1 cellular context compared by ENCODE assay signal in genomic region chr22:41725510-41726110, GRCh38.
TF ChIP-seq lines count a peak whose summit lies in the region.

No MANE protein-coding gene starts in this region.

TF ChIP-seq in K562, 482 proteins besides CTCF, POLR2A, EP300 and RAD21 (continued from another document and continues in another):
- TF ChIP-seq ZNF398 (CRISPR knock-in tag; IDR thresholded peaks at IDR 0.05) = no peak
- TF ChIP-seq FOS (IDR thresholded peaks at IDR 0.05; ENCODE audit: extremely low read depth, insufficient read length) = peak; percentile 15
- TF ChIP-seq TCF3 (CRISPR knock-in tag; IDR thresholded peaks at IDR 0.05) = no peak
- no peak for TF ChIP-seq AFF4 (CRISPR knock-in tag; IDR thresholded peaks at IDR 0.05)
- TF ChIP-seq FOXM1 (IDR thresholded peaks at IDR 0.05; ENCODE audit: low read depth) = no peak
- no peak for TF ChIP-seq FOXM1 (CRISPR knock-in tag; IDR thresholded peaks at IDR 0.05; ENCODE audit: low read depth)
- TF ChIP-seq CREM (IDR thresholded peaks at IDR 0.05; ENCODE audit: low read depth) = peak; percentile 21; the same call in 1 of the 2 replicates
- TF ChIP-seq MAFK (IDR thresholded peaks at IDR 0.05; ENCODE audit: low read length) = peak; percentile 62
- TF ChIP-seq ZNF274 (IDR thresholded peaks at IDR 0.05; ENCODE audit: borderline replicate concordance, low read depth, low read length) = no peak
- peak; percentile 43 to 82; a peak in 2 of 4 replicates for TF ChIP-seq UBTF (IDR thresholded peaks at IDR 0.05; ENCODE audit: borderline replicate concordance in 1 of 2, low read depth in 2 of 2, low read length in 2 of 2)
- TF ChIP-seq SMAD4 (CRISPR knock-in tag; conservative IDR thresholded peaks at IDR 0.05) = no peak
- peak; percentile 45; the same call in 1 of the 2 replicates for TF ChIP-seq MAX (CRISPR knock-in tag; IDR thresholded peaks at IDR 0.05)
- no peak for TF ChIP-seq ZNF639 (CRISPR knock-in tag; conservative IDR thresholded peaks at IDR 0.05 in 1 of 2, IDR thresholded peaks at IDR 0.05 in 1 of 2)
- TF ChIP-seq PCBP1 (IDR thresholded peaks at IDR 0.05; ENCODE audit: low read depth, low read length, poor library complexity, severe bottlenecking) = no peak
- TF ChIP-seq ZNF592 (IDR thresholded peaks at IDR 0.05) = peak; percentile 74
- TF ChIP-seq ZNF134 (CRISPR knock-in tag; conservative IDR thresholded peaks at IDR 0.05) = no peak
- no peak for TF ChIP-seq NFIX (CRISPR knock-in tag; IDR thresholded peaks at IDR 0.05; ENCODE audit: low read depth)
- TF ChIP-seq ATF4 (CRISPR knock-in tag; IDR thresholded peaks at IDR 0.05) = no peak
- TF ChIP-seq CCAR2 (IDR thresholded peaks at IDR 0.05; ENCODE audit: low read depth, low read length) = no peak
- TF ChIP-seq SOX6 (IDR thresholded peaks at IDR 0.05) = 0 out of 2 replicates have a peak, but pooled peaks have one; percentile 26
- TF ChIP-seq XRCC4 (IDR thresholded peaks at IDR 0.05; ENCODE audit: extremely low read depth, insufficient read depth, insufficient read length) = no peak
- peak; percentile 91 for TF ChIP-seq FOSL1 (tag; conservative IDR thresholded peaks at IDR 0.05)
- TF ChIP-seq SMARCB1 (IDR thresholded peaks at IDR 0.05; ENCODE audit: insufficient read length, low read depth) = no peak
- TF ChIP-seq MNT (conservative IDR thresholded peaks at IDR 0.05) = 0 out of 4 replicates have a peak, but pooled peaks of 1 of the 2 experiments have one; percentile 32
- TF ChIP-seq GTF2B (IDR thresholded peaks at IDR 0.05; ENCODE audit: extremely low read depth, insufficient read length) = no peak
- TF ChIP-seq MEF2D (tag; conservative IDR thresholded peaks at IDR 0.05; ENCODE audit: low read depth) = no peak
- TF ChIP-seq SMARCE1 (IDR thresholded peaks at IDR 0.05) = peak; percentile 76
- no peak for TF ChIP-seq CEBPG (CRISPR knock-in tag; IDR thresholded peaks at IDR 0.05)
- no peak for TF ChIP-seq CEBPG (tag; conservative IDR thresholded peaks at IDR 0.05 in 1 of 2, IDR thresholded peaks at IDR 0.05 in 1 of 2)
- TF ChIP-seq KLF1 (tag; IDR thresholded peaks at IDR 0.05) = no peak
- peak in 1 of 2 experiments; percentile 41; a peak in 1 of 4 replicates for TF ChIP-seq HDAC1 (IDR thresholded peaks at IDR 0.05)
- 0 out of 2 replicates have a peak, but pooled peaks have one; percentile 32 for TF ChIP-seq MTA3 (IDR thresholded peaks at IDR 0.05; ENCODE audit: borderline replicate concordance)
- 0 out of 2 replicates have a peak, but pooled peaks have one; percentile 51 for TF ChIP-seq HDAC2 (IDR thresholded peaks at IDR 0.05)
- no peak for TF ChIP-seq E2F5 (CRISPR knock-in tag; IDR thresholded peaks at IDR 0.05)
- TF ChIP-seq E2F4 (CRISPR knock-in tag; IDR thresholded peaks at IDR 0.05; ENCODE audit: low read depth) = no peak
- peak; percentile 75 for TF ChIP-seq ATF7 (IDR thresholded peaks at IDR 0.05)
- TF ChIP-seq GTF2E2 (tag; IDR thresholded peaks at IDR 0.05) = no peak
- no peak for TF ChIP-seq ZNF41 (CRISPR knock-in tag; conservative IDR thresholded peaks at IDR 0.05)
- TF ChIP-seq JUN (IDR thresholded peaks at IDR 0.05; ENCODE audit: borderline replicate concordance, low read depth, low read length) = peak; percentile 88
- TF ChIP-seq JUN (CRISPR knock-in tag; IDR thresholded peaks at IDR 0.05; ENCODE audit: borderline replicate concordance) = no peak
- no peak for TF ChIP-seq ZBTB7A (IDR thresholded peaks at IDR 0.05; ENCODE audit: borderline replicate concordance, control insufficient read depth, low read depth, low read length)
- no peak for TF ChIP-seq ETV6 (IDR thresholded peaks at IDR 0.05; ENCODE audit: borderline replicate concordance in 1 of 2, low read depth in 2 of 2, low read length in 1 of 2)
- no peak for TF ChIP-seq ETV6 (CRISPR knock-in tag; IDR thresholded peaks at IDR 0.05; ENCODE audit: borderline replicate concordance)
- TF ChIP-seq ZNF561 (CRISPR knock-in tag; conservative IDR thresholded peaks at IDR 0.05) = no peak
